In genomic region chr21:39183272-39184049, GRCh38 we compare ENCODE assay signal across 8 cellular contexts. TPM values are rescaled to one million over a fixed set of nuclear protein-coding genes. Genes with fewer than 3 reads are reported as not detected.
DNase-seq lines count a peak whose midpoint lies in the region; ATAC-seq, FAIRE-seq and TF ChIP-seq lines count a peak whose summit lies in the region.

Gene PSMG1 (minus strand): TSS chr21:39183451. CDS start chr21:39183385, 66 bp downstream.

- POLR2A ChIA-PET in CD4-positive, alpha-beta T cell (lab: Charles Lee), result interaction anchor here (0.6 to 2.5 kb wide), 19 partner anchors 11 to 1916 kb away, joined by 3 to 35 read pairs (median 4); partner anchors contain the start of genes BRWD1, HMGN1 and VPS26C
- POLR2A ChIA-PET in activated CD4-positive, alpha-beta memory T cell treated with anti-CD3 and anti-CD28 coated beads for 36 hours (lab: Charles Lee), result interaction anchor here (0.5 to 2.2 kb wide), 12 partner anchors 14 to 415 kb away, joined by 3 to 22 read pairs (median 6); partner anchors contain the start of genes BRWD1 and HMGN1
- POLR2A ChIA-PET in HepG2 (lab: Yijun Ruan, JAX), result interaction anchor here (0.6 to 1.9 kb wide), 18 partner anchors 9 to 428 kb away, joined by 3 to 15 read pairs (median 4); partner anchors contain the start of genes BRWD1, HMGN1 and LCA5L

- no peak for TF ChIP-seq EP300 in HepG2 (IDR thresholded peaks at IDR 0.05; ENCODE audit: low read depth in 2 of 2, low read length in 2 of 2)
- TF ChIP-seq EP300 in HepG2 (CRISPR knock-in tag; IDR thresholded peaks at IDR 0.05; ENCODE audit: borderline replicate concordance), result peak; percentile 53

- TF ChIP-seq RAD21 in HepG2 (CRISPR knock-in tag; IDR thresholded peaks at IDR 0.05), result peak; percentile 26; the same call in 1 of the 2 replicates

- intact Hi-C loops in CD4-positive, alpha-beta T cell (cut with DNase I, micrococcal nuclease), result loop anchor here (2.0 to 5.0 kb wide), 6 partner anchors 129 to 376 kb away; partner anchors contain the start of genes BRWD1 (in 2 of the 2), ETS2 (in 1 of the 2), HMGN1 (in 1 of the 2) and LCA5L (in 1 of the 2)
- intact Hi-C loops in activated CD4-positive, alpha-beta memory T cell treated with anti-CD3 and anti-CD28 coated beads for 36 hours (cut with micrococcal nuclease), result loop anchor here (1.0 to 2.0 kb wide), 5 partner anchors 129 to 415 kb away; partner anchors contain the start of gene HMGN1
- intact Hi-C loops in HepG2 (cut with micrococcal nuclease; ENCODE audit: unreplicated experiment), result no loop called here

- ATAC-seq in CD4-positive, alpha-beta T cell (ENCODE audit: poor library complexity), result peak; percentile 92
- ATAC-seq in GM19455 (IDR thresholded peaks at IDR 0.05; ENCODE audit: unreplicated experiment), result peak; percentile 87
- peak; percentile 93 for ATAC-seq in HepG2

- 0% methylated on average over 6 of the region's 76 CpGs for WGBS in HepG2 (ENCODE audit: low lambda C conversion rate)

- in situ Hi-C loops in HepG2 (cut with HindIII; ENCODE audit: extremely low pct_ligation_motif_present, low pct_unique_long_range_greater_than_20kb), result no loop called here

- peak within 1 kb of the TSS; percentile 99 for H3K9ac ChIP-seq in HepG2 (ENCODE audit: insufficient read depth, low read depth, low read length)

- peaks cover 38% of the 10 kb centered on the region for H3K79me2 ChIP-seq in HepG2 (ENCODE audit: insufficient read depth, low read length)

- H3K4me2 ChIP-seq in HepG2 (ENCODE audit: low read depth, low read length), result peak within 1 kb of the TSS; percentile 95

- peak; percentile 86 to 95 (median 90) for DNase-seq in CD4-positive, alpha-beta T cell
- DNase-seq in HK-2 (ENCODE audit: unreplicated experiment) (peak; percentile 86), NCI-H82 treated with DMSO at 0.1 percent for 48 hours (lab: John Stamatoyannopoulos, UW; ENCODE audit: unreplicated experiment) (peak; percentile 92), dermis microvascular lymphatic vessel endothelial cell (ENCODE audit: low read depth in 2 of 2) (peak; percentile 86 to 96), HepG2 (ENCODE audit: low spot score) (peak; percentile 88)
- peak; percentile 95 for DNase-seq in activated CD4-positive, alpha-beta memory T cell treated with anti-CD3 and anti-CD28 coated beads for 36 hours
- peak; percentile 93 to 94 for DNase-seq in stimulated activated CD4-positive, alpha-beta T cell treated with anti-CD3 and anti-CD28 coated beads, Interleukin-2, amount 100 ng/mL, for 48 hours

- peaks cover 40% of the 10 kb centered on the region for H3K36me3 Mint-ChIP-seq in CD4-positive, alpha-beta T cell (ENCODE audit: low read depth)
- H3K36me3 Mint-ChIP-seq in activated CD4-positive, alpha-beta memory T cell treated with anti-CD3 and anti-CD28 coated beads for 36 hours, result peaks cover 28% of the 10 kb centered on the region

- peak within 1 kb of the TSS; percentile 91 for H3K27ac Mint-ChIP-seq in CD4-positive, alpha-beta T cell
- peak within 1 kb of the TSS; percentile 94 for H3K27ac Mint-ChIP-seq in activated CD4-positive, alpha-beta memory T cell treated with anti-CD3 and anti-CD28 coated beads for 36 hours

- no TSS peak for BruUV-seq in HepG2 (replicated peaks; lab: Mats Ljungman, UMichigan)

- peak; percentile 90 to 97 for TF ChIP-seq POLR2A in HepG2 (IDR thresholded peaks at IDR 0.05; ENCODE audit: insufficient read depth in 1 of 2, low read depth in 2 of 2, low read length in 2 of 2)

- TF ChIP-seq CTCF in CD4-positive, alpha-beta T cell (IDR thresholded peaks at IDR 0.05), result no peak
- TF ChIP-seq CTCF in HepG2 (CRISPR knock-in tag; IDR thresholded peaks at IDR 0.05), result 0 out of 2 replicates have a peak, but pooled peaks have one; percentile 12

- FAIRE-seq in HepG2 (lab: Jason Lieb, UNC), result no peak

- H3K4me1 Mint-ChIP-seq in CD4-positive, alpha-beta T cell (ENCODE audit: low read depth), result peaks cover 76% of the 10 kb centered on the region
- H3K4me1 Mint-ChIP-seq in activated CD4-positive, alpha-beta memory T cell treated with anti-CD3 and anti-CD28 coated beads for 36 hours (ENCODE audit: low read depth), result peaks cover 64% of the 10 kb centered on the region

- peaks cover 6% of the 10 kb centered on the region for H4K20me1 ChIP-seq in HepG2 (ENCODE audit: insufficient read depth, low read length)

- H3K4me3 ChIP-seq in HepG2 (replicated peaks in 1 of 3; ENCODE audit: insufficient read depth in 1 of 3, low read depth in 2 of 3, low read length in 3 of 3), result peak within 1 kb of the TSS; percentile 91 to 96 (median 92)

- CTCF ChIA-PET in CD4-positive, alpha-beta T cell (lab: Charles Lee), result interaction anchor here (0.8 to 1.3 kb wide), 3 partner anchors 10 to 17 kb away, joined by 3 read pairs; no protein-coding TSS in a partner anchor
- CTCF ChIA-PET in activated CD4-positive, alpha-beta memory T cell treated with anti-CD3 and anti-CD28 coated beads for 36 hours (lab: Charles Lee), result interaction anchor here (0.6 to 1.7 kb wide), 5 partner anchors 163 to 1557 kb away, joined by 3 to 10 read pairs (median 3); no protein-coding TSS in a partner anchor
- CTCF ChIA-PET in HepG2 (lab: Yijun Ruan, JAX; ENCODE audit: low intra/inter-chr PET ratio, low total read pairs), result no interaction called here

- H3K4me1 ChIP-seq in HepG2 (ENCODE audit: insufficient read depth, low read length), result peaks cover 32% of the 10 kb centered on the region

- H3K9me3 Mint-ChIP-seq in CD4-positive, alpha-beta T cell, result no peaks in the 10 kb centered on the region
- H3K9me3 Mint-ChIP-seq in activated CD4-positive, alpha-beta memory T cell treated with anti-CD3 and anti-CD28 coated beads for 36 hours, result no peaks in the 10 kb centered on the region

- no peaks in the 10 kb centered on the region for H3K9me3 ChIP-seq in CD4-positive, alpha-beta T cell (ENCODE audit: control insufficient read depth, low read length)
- no peaks in the 10 kb centered on the region for H3K9me3 ChIP-seq in HepG2 (ENCODE audit: low read length)

- peak within 1 kb of the TSS; percentile 81 for H3K27ac ChIP-seq in CD4-positive, alpha-beta T cell (ENCODE audit: low read depth, low read length)
- peak within 1 kb of the TSS; percentile 82 for H3K27ac ChIP-seq in HepG2 (ENCODE audit: extremely low read length, insufficient read depth, low read length)

- H3K36me3 ChIP-seq in HepG2 (replicated peaks in 1 of 2; ENCODE audit: control insufficient read depth in 1 of 2, insufficient read depth in 2 of 2, low read length in 2 of 2), result peaks cover 2 to 24% of the 10 kb centered on the region in 2 experiments; a peak in 4 of 5 replicates

- H3K27me3 ChIP-seq in CD4-positive, alpha-beta T cell (ENCODE audit: control insufficient read depth, insufficient read depth, low read length), result no peaks in the 10 kb centered on the region
- no peaks in the 10 kb centered on the region; a peak in 1 of 5 replicates for H3K27me3 ChIP-seq in HepG2 (ENCODE audit: control insufficient read depth in 1 of 2, insufficient read depth in 2 of 2, low read length in 2 of 2)

- peak within 1 kb of the TSS; percentile 91 for H3K4me3 Mint-ChIP-seq in CD4-positive, alpha-beta T cell
- H3K4me3 Mint-ChIP-seq in activated CD4-positive, alpha-beta memory T cell treated with anti-CD3 and anti-CD28 coated beads for 36 hours, result peak within 1 kb of the TSS; percentile 98

- H3K27me3 Mint-ChIP-seq in CD4-positive, alpha-beta T cell, result no peaks in the 10 kb centered on the region
- no peaks in the 10 kb centered on the region for H3K27me3 Mint-ChIP-seq in activated CD4-positive, alpha-beta memory T cell treated with anti-CD3 and anti-CD28 coated beads for 36 hours

- no peak within 1 kb of the TSS for H2AFZ ChIP-seq in HepG2 (ENCODE audit: low read length)

RNA-seq across cellular contexts. Expression of gene PSMG1, which starts in this region (rescaled TPM):
- total RNA-seq in CD4-positive, alpha-beta T cell, result 1 to 10 TPM; 7.8 to 7.9 TPM
- total RNA-seq in activated CD4-positive, alpha-beta memory T cell treated with anti-CD3 and anti-CD28 coated beads for 36 hours, result 10 to 100 TPM; 82.3 to 85.9 TPM
- 58.5 and 76.5 TPM in 2 replicates for total RNA-seq in dermis microvascular lymphatic vessel endothelial cell
- 173 and 184 TPM in 2 replicates for total RNA-seq in HepG2 (2016; rRNA removed; fragmentation: Illumina TruSeq; extraction: Trizol)
- 63.4 and 63.6 TPM in 2 replicates for total RNA-seq in HepG2 (2016; cell fraction: cytosol; rRNA removed; fragmentation: Illumina TruSeq; extraction: Trizol; ENCODE audit: low read depth)
- 173 and 194 TPM in 2 replicates for total RNA-seq in HepG2 (2016; cell fraction: insoluble cytoplasmic fraction; rRNA removed; fragmentation: Illumina TruSeq; extraction: Trizol)
- total RNA-seq in HepG2 (2016; cell fraction: membrane; rRNA removed; fragmentation: Illumina TruSeq; extraction: Trizol), result 86.8 and 90.7 TPM in 2 replicates
- total RNA-seq in HepG2 (2016; cell fraction: nucleus; rRNA removed; fragmentation: Illumina TruSeq; extraction: Trizol), result 72.7 and 90.4 TPM in 2 replicates
- 48.0 and 63.6 TPM in 2 replicates for polyA plus RNA-seq in HepG2 (2011; rRNA removed)
- polyA plus RNA-seq in HepG2 (2011; cell fraction: cytosol; rRNA removed), result 34.3 and 49.4 TPM in 2 replicates
- 15.8 and 21.3 TPM in 2 replicates for polyA plus RNA-seq in HepG2 (2011; cell fraction: nucleus; rRNA removed)
- 53.0 and 76.8 TPM in 2 replicates for polyA plus RNA-seq in HepG2 (2012)
- 55.8 and 70.6 TPM in 2 replicates for polyA plus RNA-seq in HepG2 (2016; cell fraction: cytosol; fragmentation: Illumina TruSeq; extraction: Trizol; ENCODE audit: low read depth)
- 206 and 228 TPM in 2 replicates for polyA plus RNA-seq in HepG2 (2016; cell fraction: insoluble cytoplasmic fraction; fragmentation: Illumina TruSeq; extraction: Trizol; ENCODE audit: low read depth)
- 73.9 and 74.0 TPM in 2 replicates for polyA plus RNA-seq in HepG2 (2016; cell fraction: membrane; fragmentation: Illumina TruSeq; extraction: Trizol; ENCODE audit: low read depth)
- polyA plus RNA-seq in HepG2 (2016; cell fraction: nucleus; fragmentation: Illumina TruSeq; extraction: Trizol; ENCODE audit: insufficient read depth, low read depth), result 139 and 145 TPM in 2 replicates
- polyA minus RNA-seq in HepG2 (2011; rRNA and poly(A)+ RNA removed; ENCODE audit: low replicate concordance), result 9.2 and 15.6 TPM in 2 replicates
- polyA minus RNA-seq in HepG2 (2011; cell fraction: cytosol; rRNA and poly(A)+ RNA removed), result 19.7 and 23.0 TPM in 2 replicates
- polyA minus RNA-seq in HepG2 (2011; cell fraction: nucleus; rRNA and poly(A)+ RNA removed), result 33.6 and 41.3 TPM in 2 replicates

Comparison
In these comparisons a context has a peak if more than half of its experiments do, and no peak if none do; other contexts are left out.
1. Peak in every context shown above with its lines: DNase-seq, ATAC-seq, H3K4me3 ChIP-seq and H3K27ac ChIP-seq.